ENCODE assay signal across 1 cellular context in the genomic region with DNA sequence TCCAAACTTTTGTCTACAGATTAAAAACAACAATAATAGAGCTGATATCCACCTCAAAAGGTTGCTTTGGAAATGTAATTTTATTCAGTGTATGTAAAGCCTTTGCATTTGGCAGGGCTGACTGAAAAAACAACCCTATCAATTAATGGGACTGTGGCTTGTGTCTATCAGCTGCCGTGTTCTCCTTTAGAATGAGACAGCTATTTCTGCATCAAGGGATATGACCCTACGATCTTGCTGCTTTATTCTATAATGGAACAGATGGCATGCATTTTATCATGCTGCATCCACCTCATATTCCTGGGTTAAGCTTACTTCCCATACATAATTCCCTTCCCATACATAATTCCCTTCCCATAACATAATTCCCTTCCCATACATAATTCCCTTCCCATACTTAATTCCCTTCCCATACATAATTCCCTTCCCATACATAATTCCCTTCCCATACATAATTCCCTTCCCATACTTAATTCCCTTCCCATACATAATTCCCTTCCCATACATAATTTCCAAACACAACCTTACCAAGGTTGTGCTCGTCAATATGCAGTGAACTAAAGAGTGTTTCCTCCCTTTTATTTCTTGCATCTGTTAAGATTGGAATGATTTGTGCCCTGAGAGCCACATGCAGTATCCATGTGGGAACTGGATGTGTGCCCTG.
TF ChIP-seq lines count a peak whose summit lies in the region.

No MANE protein-coding gene starts in this region.

TF ChIP-seq in HepG2, 621 proteins besides CTCF, POLR2A, EP300 and RAD21:
- peak; percentile 50 for TF ChIP-seq PHB2 (IDR thresholded peaks at IDR 0.05; ENCODE audit: partially characterized antibody)
- TF ChIP-seq HNRNPK (IDR thresholded peaks at IDR 0.05; ENCODE audit: low read depth, low read length, poor library complexity, severe bottlenecking): peak; percentile 90
- no peak for TF ChIP-seq ZNF75D (CRISPR knock-in tag; IDR thresholded peaks at IDR 0.05; ENCODE audit: borderline replicate concordance)
